8 cellular contexts compared by ENCODE assay signal in genomic region chr7:40133561-40134427, GRCh38. TPM values are rescaled to one million over a fixed set of nuclear protein-coding genes. Genes with fewer than 3 reads are reported as not detected.
DNase-seq lines count a peak whose midpoint lies in the region; ATAC-seq and TF ChIP-seq lines count a peak whose summit lies in the region.

No MANE protein-coding gene starts in this region.

- H3K27ac ChIP-seq in HUES64 (ENCODE audit: low read depth, low read length) (peak overlapping the region; percentile 94), cardiac muscle cell (peak overlapping the region; percentile 97), prostate gland (peak overlapping the region; percentile 88 to 94)

- peaks cover 23% of the 10 kb centered on the region for H3K36me3 Mint-ChIP-seq in activated T-helper 17 cell treated with anti-CD3 and anti-CD28 coated beads, Interleukin-2, amount 50 U/mL, for 72 hours (ENCODE audit: low read depth)

- no peaks in the 10 kb centered on the region for H3K27me3 Mint-ChIP-seq in activated T-helper 17 cell treated with anti-CD3 and anti-CD28 coated beads, Interleukin-2, amount 50 U/mL, for 72 hours

- ATAC-seq in GM19455 (IDR thresholded peaks at IDR 0.05; ENCODE audit: unreplicated experiment), result peak; percentile 63
- peak; percentile 69 for ATAC-seq in activated T-helper 17 cell treated with anti-CD3 and anti-CD28 coated beads, Interleukin-2, amount 50 U/mL, for 72 hours (replicated peaks)

- no peaks in the 10 kb centered on the region for H3K9me3 Mint-ChIP-seq in activated T-helper 17 cell treated with anti-CD3 and anti-CD28 coated beads, Interleukin-2, amount 50 U/mL, for 72 hours

- peak overlapping the region; percentile 91 for H3K9ac ChIP-seq in HUES64 (ENCODE audit: low read depth, low read length)

- H3K27me3 ChIP-seq in HUES64 (ENCODE audit: insufficient read depth, low read length) (peaks cover 14% of the 10 kb centered on the region), cardiac muscle cell (no peaks in the 10 kb centered on the region), prostate gland (replicated peaks; ENCODE audit: insufficient read depth) (no peaks in the 10 kb centered on the region)

- no peak for TF ChIP-seq POLR2A in prostate gland (IDR thresholded peaks at IDR 0.05)

- peaks cover 18% of the 10 kb centered on the region; the same call in 1 of the 2 replicates for H3K36me3 ChIP-seq in HUES64 (ENCODE audit: insufficient read depth, low read length)
- no peaks in the 10 kb centered on the region for H3K36me3 ChIP-seq in cardiac muscle cell
- no peaks in the 10 kb centered on the region for H3K36me3 ChIP-seq in prostate gland

- H3K27ac Mint-ChIP-seq in activated T-helper 17 cell treated with anti-CD3 and anti-CD28 coated beads, Interleukin-2, amount 50 U/mL, for 72 hours, result peak overlapping the region; percentile 92

- H3K4me1 Mint-ChIP-seq in activated T-helper 17 cell treated with anti-CD3 and anti-CD28 coated beads, Interleukin-2, amount 50 U/mL, for 72 hours, result peaks cover 17% of the 10 kb centered on the region

- H3K4me3 Mint-ChIP-seq in activated T-helper 17 cell treated with anti-CD3 and anti-CD28 coated beads, Interleukin-2, amount 50 U/mL, for 72 hours, result peak overlapping the region; percentile 86

- H3K9me3 ChIP-seq in HUES64 (ENCODE audit: insufficient read depth, low read depth, low read length) (no peaks in the 10 kb centered on the region), cardiac muscle cell (ENCODE audit: low read depth) (no peaks in the 10 kb centered on the region), prostate gland (no peaks in the 10 kb centered on the region)

- H3K4me3 ChIP-seq in HUES64 (ENCODE audit: low read length) (peak overlapping the region; percentile 85), cardiac muscle cell (peak overlapping the region; percentile 97), prostate gland (peak overlapping the region; percentile 65 to 81)

- intact Hi-C loops in prostate gland (cut with DNase I), result loop anchor here (2.0 kb wide), 1 partner anchor 185 kb away; no protein-coding TSS in a partner anchor

- WGBS in HUES64, result 2% methylated on average over 34 of the region's 36 CpGs
- 1% methylated on average over 36 of the region's 36 CpGs for WGBS in prostate gland

- DNase-seq in D341Med (ENCODE audit: low spot score) (peak; percentile 83), cardiac muscle cell (ENCODE audit: low read depth in 1 of 2, low spot score in 1 of 2) (peak in 1 of 2 donors; percentile 35), prostate gland (ENCODE audit: low spot score) (no peak), NCI-H526 treated with DMSO at 0.1 percent for 48 hours (lab: John Stamatoyannopoulos, UW) (no peak)
- DNase-seq in stimulated activated CD4-positive, alpha-beta T cell treated with anti-CD3 and anti-CD28 coated beads, Interleukin-12 subunit alpha, Interleukin-12 subunit beta, amount 100 ng/mL, for 4 hours, result no peak

- H3K4me1 ChIP-seq in HUES64 (ENCODE audit: insufficient read depth, low read length), result peaks cover 7% of the 10 kb centered on the region; the same call in 1 of the 2 replicates
- peaks cover 11% of the 10 kb centered on the region for H3K4me1 ChIP-seq in cardiac muscle cell (ENCODE audit: low read depth)
- H3K4me1 ChIP-seq in prostate gland (replicated peaks), result peaks cover 10% of the 10 kb centered on the region

- no peak for TF ChIP-seq CTCF in cardiac muscle cell (IDR thresholded peaks at IDR 0.05; ENCODE audit: low read depth, low read length)
- TF ChIP-seq CTCF in prostate gland (IDR thresholded peaks at IDR 0.05), result no peak

RNA-seq across cellular contexts. Expression of gene MPLKIP, which starts 0.6 kb away (rescaled TPM):
- 34.4 TPM for polyA plus RNA-seq in HUES64 (2013, experiment 1 of 2)
- 41.9 TPM for polyA plus RNA-seq in HUES64 (2013, experiment 2 of 2)
- 10 to 100 TPM; 27.6 to 36.5 TPM for total RNA-seq in activated T-helper 17 cell treated with anti-CD3 and anti-CD28 coated beads, Interleukin-2, amount 50 U/mL, for 72 hours
- 79.9 and 84.7 TPM in 2 replicates for total RNA-seq in cardiac muscle cell
- 79.5 and 88.4 TPM in 2 replicates for polyA plus RNA-seq in cardiac muscle cell
- 10 to 100 TPM; 56.7 to 67.3 TPM for total RNA-seq in prostate gland

RNA-seq across cellular contexts. Expression of gene SUGCT, which starts 1.0 kb away (rescaled TPM):
- polyA plus RNA-seq in HUES64 (2013, experiment 1 of 2), result 2.9 TPM
- 4.9 TPM for polyA plus RNA-seq in HUES64 (2013, experiment 2 of 2)
- total RNA-seq in activated T-helper 17 cell treated with anti-CD3 and anti-CD28 coated beads, Interleukin-2, amount 50 U/mL, for 72 hours, result under 1 TPM; 0.66 to 0.80 TPM
- total RNA-seq in cardiac muscle cell (13.5 and 21.4 TPM in 2 replicates), prostate gland (1 to 10 TPM; 2.2 to 3.2 TPM)
- polyA plus RNA-seq in cardiac muscle cell, result 57.8 and 101 TPM in 2 replicates
